In the genomic region with DNA sequence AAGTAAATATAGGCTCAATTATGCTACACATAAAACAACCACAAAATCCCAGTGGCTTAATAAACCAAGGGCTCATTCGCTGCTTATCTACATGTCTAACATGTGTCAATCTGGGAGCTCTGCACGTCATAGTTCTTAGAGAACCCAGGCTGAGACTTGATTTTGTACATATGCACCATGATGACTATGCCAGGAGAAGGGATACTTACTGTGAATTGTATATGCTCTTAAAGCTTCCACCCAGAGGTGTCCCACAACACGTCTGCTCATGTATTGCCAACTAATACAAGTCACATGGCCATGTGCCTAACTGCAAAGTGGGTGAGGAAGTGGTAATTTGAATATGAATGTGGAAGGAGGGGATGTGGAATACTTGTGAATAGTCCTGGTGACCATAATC, we compare ENCODE assay signal across 16 cellular contexts.
"Had no signal": no experiment of that assay in that cellular context is flagged by ENCODE, and none has a peak within 500 bp of the region (broad histone marks: within the 10 kb centered on the region; RNA-seq: fewer than 3 reads in every experiment).

No MANE protein-coding gene starts in this region.

- H3K27me3 Mint-ChIP-seq: effector memory CD8-positive, alpha-beta T cell; stimulated activated naive CD8-positive, alpha-beta T cell treated with anti-CD3 and anti-CD28 coated beads, Interleukin-15, amount 100 ng/mL, for 72 hours had no signal

- ATAC-seq: activated naive CD4-positive, alpha-beta T cell treated with anti-CD3 and anti-CD28 coated beads, Interleukin-2, amount 50 U/mL, for 72 hours; effector memory CD8-positive, alpha-beta T cell; lower lobe of right lung; stimulated activated naive CD8-positive, alpha-beta T cell treated with anti-CD3 and anti-CD28 coated beads, Interleukin-15, amount 100 ng/mL, for 72 hours had no signal

- H3K9me3 Mint-ChIP-seq: activated T-helper 1 cell treated with anti-CD3 and anti-CD28 coated beads, Interleukin-12 subunit alpha, Interleukin-12 subunit beta, Interleukin-2, Interleukin-4 antibody, amounts not matched to agents 30 ng/mL and 10 ng/mL and 1 ng/mL, durations not matched to agents 14 hours and 24 hours and 36 hours; stimulated activated naive CD8-positive, alpha-beta T cell treated with anti-CD3 and anti-CD28 coated beads, Interleukin-15, amount 100 ng/mL, for 72 hours; T-helper 1 cell treated with Interleukin-12 subunit alpha and Interleukin-12 subunit beta and Interleukin-4 antibody, amounts not matched to agents 30 μg/mL and 1 μg/mL, for 36 hours had no signal

- H3K36me3 Mint-ChIP-seq: activated naive CD4-positive, alpha-beta T cell treated with anti-CD3 and anti-CD28 coated beads, Interleukin-2, amount 50 U/mL, for 72 hours had no signal

- H3K27ac ChIP-seq: adrenal gland, lower lobe of right lung had no signal

- H3K27ac Mint-ChIP-seq: activated naive CD4-positive, alpha-beta T cell treated with anti-CD3 and anti-CD28 coated beads, Interleukin-2, amount 50 U/mL, for 72 hours; activated T-helper 1 cell treated with anti-CD3 and anti-CD28 coated beads, Interleukin-12 subunit alpha, Interleukin-12 subunit beta, Interleukin-2, Interleukin-4 antibody, amounts not matched to agents 30 ng/mL and 10 ng/mL and 1 ng/mL, durations not matched to agents 14 hours and 24 hours and 36 hours; effector memory CD8-positive, alpha-beta T cell; nephron; stimulated activated naive CD8-positive, alpha-beta T cell treated with anti-CD3 and anti-CD28 coated beads, Interleukin-15, amount 100 ng/mL, for 72 hours; T-helper 1 cell treated with Interleukin-12 subunit alpha and Interleukin-12 subunit beta and Interleukin-4 antibody, amounts not matched to agents 30 μg/mL and 1 μg/mL, for 36 hours had no signal

- H3K4me3 Mint-ChIP-seq: activated T-helper 1 cell treated with anti-CD3 and anti-CD28 coated beads, Interleukin-12 subunit alpha, Interleukin-12 subunit beta, Interleukin-2, Interleukin-4 antibody, amounts not matched to agents 30 ng/mL and 10 ng/mL and 1 ng/mL, durations not matched to agents 14 hours and 24 hours and 36 hours; effector memory CD8-positive, alpha-beta T cell; nephron; stimulated activated naive CD8-positive, alpha-beta T cell treated with anti-CD3 and anti-CD28 coated beads, Interleukin-15, amount 100 ng/mL, for 72 hours; T-helper 1 cell treated with Interleukin-12 subunit alpha and Interleukin-12 subunit beta and Interleukin-4 antibody, amounts not matched to agents 30 μg/mL and 1 μg/mL, for 36 hours had no signal

- H3K4me1 ChIP-seq: adrenal gland, lower lobe of right lung had no signal

- H3K36me3 ChIP-seq: adrenal gland, lower lobe of right lung had no signal

- H3K9me3 ChIP-seq: adrenal gland, lower lobe of right lung had no signal

- H3K4me3 ChIP-seq: adrenal gland, lower lobe of right lung had no signal

- H3K4me1 Mint-ChIP-seq: nephron; stimulated activated naive CD8-positive, alpha-beta T cell treated with anti-CD3 and anti-CD28 coated beads, Interleukin-15, amount 100 ng/mL, for 72 hours had no signal

- H3K27me3 ChIP-seq: adrenal gland had no signal

- FAIRE-seq: astrocyte, keratinocyte had no signal

- DNase-seq: activated CD4-positive, CD25-positive, alpha-beta regulatory T cell treated with anti-CD3 and anti-CD28 coated beads, Interleukin-2, amount 50 U/mL, for 72 hours; activated gamma-delta T cell treated with Interleukin-2 at 50 U/mL for 16 hours; adrenal gland; effector memory CD8-positive, alpha-beta T cell; foreskin melanocyte; glutamatergic neuron; hypothalamus; lower lobe of right lung; midbrain; stimulated activated naive CD8-positive, alpha-beta T cell treated with anti-CD3 and anti-CD28 coated beads, Interleukin-15, amount 100 ng/mL, for 72 hours had no signal
